In genomic region chr1:231626535-231626950, GRCh38 we compare ENCODE assay signal across 1 cellular context.
TF ChIP-seq lines count a peak whose summit lies in the region.

TSS of gene DISC1 (plus strand) at chr1:231626790. CDS start at chr1:231626868, 78 bp downstream.

TF ChIP-seq in HepG2, 621 proteins besides CTCF, POLR2A, EP300 and RAD21 (continued from another document and continues in another):
- TF ChIP-seq ZNF770 (CRISPR knock-in tag; IDR thresholded peaks at IDR 0.05) (no peak), MXD4 (CRISPR knock-in tag; IDR thresholded peaks at IDR 0.05) (no peak), ZNF580 (CRISPR knock-in tag; IDR thresholded peaks at IDR 0.05; ENCODE audit: borderline replicate concordance, low read depth) (no peak), ARNT (IDR thresholded peaks at IDR 0.05) (no peak), GPBP1L1 (CRISPR knock-in tag; IDR thresholded peaks at IDR 0.05) (no peak), ZNF878 (CRISPR knock-in tag; IDR thresholded peaks at IDR 0.05) (no peak; the same call in 1 of the 2 replicates), TOE1 (CRISPR knock-in tag; IDR thresholded peaks at IDR 0.05) (0 out of 2 replicates have a peak, but pooled peaks have one; percentile 49), ETV6 (CRISPR knock-in tag; conservative IDR thresholded peaks at IDR 0.05) (0 out of 2 replicates have a peak, but pooled peaks have one; percentile 67), GLMP (CRISPR knock-in tag; IDR thresholded peaks at IDR 0.05; ENCODE audit: borderline replicate concordance) (no peak), ZNF3 (CRISPR knock-in tag; IDR thresholded peaks at IDR 0.05) (no peak), ZFP1 (CRISPR knock-in tag; IDR thresholded peaks at IDR 0.05) (no peak), ATF6 (CRISPR knock-in tag; conservative IDR thresholded peaks at IDR 0.05) (no peak), ZNF33B (CRISPR knock-in tag; IDR thresholded peaks at IDR 0.05) (no peak), MTA1 (CRISPR knock-in tag; IDR thresholded peaks at IDR 0.05; ENCODE audit: borderline replicate concordance) (no peak), CERS6 (CRISPR knock-in tag; IDR thresholded peaks at IDR 0.05) (no peak), ZNF275 (CRISPR knock-in tag; IDR thresholded peaks at IDR 0.05; ENCODE audit: borderline replicate concordance) (no peak), ZNF138 (CRISPR knock-in tag; IDR thresholded peaks at IDR 0.05; ENCODE audit: low read depth) (no peak), TCF12 (IDR thresholded peaks at IDR 0.05) (no peak), TCF12 (CRISPR knock-in tag; IDR thresholded peaks at IDR 0.05) (no peak), ZNF75D (CRISPR knock-in tag; IDR thresholded peaks at IDR 0.05; ENCODE audit: borderline replicate concordance) (no peak), HOXA3 (CRISPR knock-in tag; IDR thresholded peaks at IDR 0.05) (peak; percentile 81), ZFP41 (CRISPR knock-in tag; IDR thresholded peaks at IDR 0.05; ENCODE audit: borderline replicate concordance) (no peak), TBL1XR1 (IDR thresholded peaks at IDR 0.05; ENCODE audit: borderline replicate concordance, low read length, partially characterized antibody) (no peak), BCL3 (CRISPR knock-in tag; IDR thresholded peaks at IDR 0.05) (no peak), THYN1 (CRISPR knock-in tag; IDR thresholded peaks at IDR 0.05; ENCODE audit: borderline replicate concordance, low read depth) (no peak), NBN (conservative IDR thresholded peaks at IDR 0.05) (no peak), ZNF709 (CRISPR knock-in tag; IDR thresholded peaks at IDR 0.05) (no peak), RFX1 (IDR thresholded peaks at IDR 0.05) (no peak), TEAD3 (CRISPR knock-in tag; optimal IDR thresholded peaks at IDR 0.05; ENCODE audit: borderline replicate concordance) (no peak), KIAA2018 (CRISPR knock-in tag; IDR thresholded peaks at IDR 0.05; ENCODE audit: borderline replicate concordance) (no peak), E2F1 (CRISPR knock-in tag; IDR thresholded peaks at IDR 0.05) (peak; percentile 79), HOMEZ (CRISPR knock-in tag; IDR thresholded peaks at IDR 0.05; ENCODE audit: low read depth) (0 out of 2 replicates have a peak, but pooled peaks have one; percentile 12), ZNF572 (CRISPR knock-in tag; IDR thresholded peaks at IDR 0.05) (no peak), ZNF510 (CRISPR knock-in tag; IDR thresholded peaks at IDR 0.05; ENCODE audit: low read depth) (no peak), MTERF4 (CRISPR knock-in tag; IDR thresholded peaks at IDR 0.05) (peak; percentile 67; the same call in 1 of the 2 replicates)
